15 cellular contexts compared by ENCODE assay signal in the genomic region with DNA sequence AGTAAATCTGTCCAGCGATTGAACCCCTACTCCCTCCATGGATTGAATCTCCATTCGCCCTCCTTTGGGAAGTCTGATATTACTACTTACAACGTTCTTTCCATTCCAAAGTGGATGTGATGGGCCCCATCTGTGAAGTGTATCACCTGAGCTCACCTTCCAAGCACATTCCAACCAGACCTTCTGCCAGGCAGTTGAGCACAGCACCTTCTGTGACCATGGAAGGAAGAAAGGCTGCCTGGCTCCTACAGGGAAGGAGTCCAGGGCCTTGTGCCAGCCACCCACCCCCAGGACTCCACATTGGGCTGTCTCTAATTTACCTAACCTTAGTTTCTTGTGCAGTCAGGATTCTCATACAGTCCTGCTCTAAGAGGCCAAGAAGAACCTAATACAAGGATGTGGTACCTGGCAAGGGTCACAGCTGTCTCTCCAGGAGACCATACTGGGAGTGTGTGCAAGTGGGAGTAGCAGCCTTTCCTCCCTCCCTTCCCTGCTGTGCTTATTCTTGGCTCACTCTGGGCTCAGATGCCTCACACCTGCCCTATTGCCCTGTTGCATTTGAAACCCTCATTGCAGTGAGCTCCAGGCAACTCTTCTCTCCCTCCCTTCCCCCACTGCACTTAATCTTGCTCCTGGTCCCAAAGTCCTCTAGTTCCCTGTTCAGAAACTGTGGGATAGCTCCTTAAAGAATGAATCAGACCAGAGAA.
"Had no signal": no experiment of that assay in that cellular context is flagged by ENCODE, and none has a peak within 500 bp of the region (broad histone marks: within the 10 kb centered on the region; RNA-seq: fewer than 3 reads in every experiment).

No MANE protein-coding gene starts in this region.

- H3K4me1 Mint-ChIP-seq: activated naive CD4-positive, alpha-beta T cell treated with anti-CD3 and anti-CD28 coated beads, Interleukin-2, amount 50 U/mL, for 24 hours; mesothelial cell of epicardium; neural crest cell had no signal

- DNase-seq: activated effector memory CD4-positive, alpha-beta T cell treated with anti-CD3 and anti-CD28 coated beads, Interleukin-2, amount 50 U/mL, for 16 hours; activated T-cell treated with anti-CD3 and anti-CD28 coated beads, Interleukin-2, amount 50 U/mL, for 4 hours; cortex of kidney; effector CD4-positive, alpha-beta T cell; foreskin keratinocyte; ovary; spleen; upper lobe of right lung had no signal

- H3K36me3 ChIP-seq: adrenal gland, ovary, spleen, thoracic aorta, upper lobe of right lung had no signal

- H3K9me3 Mint-ChIP-seq: activated naive CD4-positive, alpha-beta T cell treated with anti-CD3 and anti-CD28 coated beads, Interleukin-2, amount 50 U/mL, for 24 hours; activated T-cell treated with anti-CD3 and anti-CD28 coated beads, Interleukin-2, amount 50 U/mL, for 4 hours; neural crest cell had no signal

- H3K27me3 ChIP-seq: adrenal gland, ovary, spleen, upper lobe of right lung had no signal

- FAIRE-seq: endothelial cell of umbilical vein had no signal

- H3K27ac Mint-ChIP-seq: activated naive CD4-positive, alpha-beta T cell treated with anti-CD3 and anti-CD28 coated beads, Interleukin-2, amount 50 U/mL, for 24 hours; mesothelial cell of epicardium had no signal

- H3K4me3 Mint-ChIP-seq: activated naive CD4-positive, alpha-beta T cell treated with anti-CD3 and anti-CD28 coated beads, Interleukin-2, amount 50 U/mL, for 24 hours; activated T-cell treated with anti-CD3 and anti-CD28 coated beads, Interleukin-2, amount 50 U/mL, for 4 hours; mesothelial cell of epicardium; neural crest cell had no signal

- H3K4me1 ChIP-seq: adrenal gland, foreskin keratinocyte, upper lobe of right lung had no signal

- H3K36me3 Mint-ChIP-seq: mesothelial cell of epicardium had no signal

- H3K9me3 ChIP-seq: adrenal gland, ovary, spleen, thoracic aorta, upper lobe of right lung had no signal

- ATAC-seq: sciatic nerve had no signal

- H3K27ac ChIP-seq: adrenal gland, foreskin keratinocyte, ovary, thoracic aorta, upper lobe of right lung had no signal

- H3K4me3 ChIP-seq: adrenal gland, ovary, spleen, thoracic aorta, upper lobe of right lung had no signal
